ENCODE assay signal across 11 cellular contexts in genomic region chr17:44211281-44212265, GRCh38. TPM values are rescaled to one million over a fixed set of nuclear protein-coding genes. Genes with fewer than 3 reads are reported as not detected.
DNase-seq lines count a peak whose midpoint lies in the region; ATAC-seq lines count a peak whose summit lies in the region.
"Had no signal": no experiment of that assay in that cellular context is flagged by ENCODE, and none has a peak within 500 bp of the region (broad histone marks: within the 10 kb centered on the region; RNA-seq: fewer than 3 reads in every experiment).

No MANE protein-coding gene starts in this region.

- POLR2A ChIA-PET in activated CD4-positive, alpha-beta T cell treated with anti-CD3 and anti-CD28 coated beads, Interleukin-2, amount 10 ng/mL, durations not matched to agents 7 days and 5 days (lab: Charles Lee), result no interaction called here

- intact Hi-C loops in activated T-helper 1 cell treated with anti-CD3 and anti-CD28 coated beads, Interleukin-12 subunit alpha, Interleukin-12 subunit beta, Interleukin-2, Interleukin-4 antibody, amounts not matched to agents 30 ng/mL and 10 ng/mL and 1 ng/mL, durations not matched to agents 14 hours and 24 hours and 36 hours (cut with micrococcal nuclease), result no loop called here

- no peak for ATAC-seq in stimulated activated effector memory CD8-positive, alpha-beta T cell treated with anti-CD3 and anti-CD28 coated beads, Interleukin-12 subunit alpha, Interleukin-12 subunit beta, amount 100 ng/mL, for 72 hours

- no peaks in the 10 kb centered on the region for H3K9me3 Mint-ChIP-seq in activated CD4-positive, alpha-beta T cell treated with anti-CD3 and anti-CD28 coated beads, Interleukin-2, amount 10 ng/mL, durations not matched to agents 7 days and 5 days
- H3K9me3 Mint-ChIP-seq in activated T-helper 1 cell treated with anti-CD3 and anti-CD28 coated beads, Interleukin-12 subunit alpha, Interleukin-12 subunit beta, Interleukin-2, Interleukin-4 antibody, amounts not matched to agents 30 ng/mL and 10 ng/mL and 1 ng/mL, durations not matched to agents 14 hours and 24 hours and 36 hours, result no peaks in the 10 kb centered on the region
- H3K9me3 Mint-ChIP-seq in stimulated activated effector memory CD8-positive, alpha-beta T cell treated with anti-CD3 and anti-CD28 coated beads, Interleukin-12 subunit alpha, Interleukin-12 subunit beta, amount 100 ng/mL, for 72 hours, result no peaks in the 10 kb centered on the region
- H3K9me3 Mint-ChIP-seq: brain had no signal

- DNase-seq in activated CD4-positive, alpha-beta T cell treated with anti-CD3 and anti-CD28 coated beads, Interleukin-2, amount 10 ng/mL, durations not matched to agents 7 days and 5 days, result no peak
- no peak for DNase-seq in activated CD4-positive, alpha-beta T cell treated with anti-CD3 and anti-CD28 coated beads for 48 hours
- DNase-seq in activated T-helper 1 cell treated with anti-CD3 and anti-CD28 coated beads, Interleukin-12 subunit alpha, Interleukin-12 subunit beta, Interleukin-2, Interleukin-4 antibody, amounts not matched to agents 30 ng/mL and 10 ng/mL and 1 ng/mL, durations not matched to agents 14 hours and 24 hours and 36 hours (ENCODE audit: low spot score), result no peak
- DNase-seq in stimulated activated effector memory CD8-positive, alpha-beta T cell treated with anti-CD3 and anti-CD28 coated beads, Interleukin-12 subunit alpha, Interleukin-12 subunit beta, amount 100 ng/mL, for 72 hours (ENCODE audit: low spot score in 2 of 2), result no peak
- DNase-seq in NCI-H69 (lab: John Stamatoyannopoulos, UW), result no peak
- DNase-seq in germinal center (ENCODE audit: low spot score), result no peak
- DNase-seq: activated CD4-positive, alpha-beta T cell treated with anti-CD3 and anti-CD28 coated beads, Interleukin-2, amount 50 U/mL, for 4 hours; esophagus squamous epithelium; NCI-H446 had no signal

- H3K27me3 Mint-ChIP-seq in activated CD4-positive, alpha-beta T cell treated with anti-CD3 and anti-CD28 coated beads, Interleukin-2, amount 10 ng/mL, durations not matched to agents 7 days and 5 days, result no peaks in the 10 kb centered on the region
- no peaks in the 10 kb centered on the region for H3K27me3 Mint-ChIP-seq in activated T-helper 1 cell treated with anti-CD3 and anti-CD28 coated beads, Interleukin-12 subunit alpha, Interleukin-12 subunit beta, Interleukin-2, Interleukin-4 antibody, amounts not matched to agents 30 ng/mL and 10 ng/mL and 1 ng/mL, durations not matched to agents 14 hours and 24 hours and 36 hours (ENCODE audit: insufficient read depth)
- H3K27me3 Mint-ChIP-seq: brain had no signal

- CTCF ChIA-PET in activated CD4-positive, alpha-beta T cell treated with anti-CD3 and anti-CD28 coated beads, Interleukin-2, amount 10 ng/mL, durations not matched to agents 7 days and 5 days (lab: Charles Lee), result interaction anchor here (0.8 to 3.4 kb wide), 20 partner anchors 9 to 311 kb away, joined by 3 to 56 read pairs (median 8); partner anchors contain the start of genes ATXN7L3, FAM171A2, TMUB2 and UBTF

- peak overlapping the region; percentile 50 for H3K27ac Mint-ChIP-seq in activated CD4-positive, alpha-beta T cell treated with anti-CD3 and anti-CD28 coated beads, Interleukin-2, amount 10 ng/mL, durations not matched to agents 7 days and 5 days
- H3K27ac Mint-ChIP-seq in activated T-helper 1 cell treated with anti-CD3 and anti-CD28 coated beads, Interleukin-12 subunit alpha, Interleukin-12 subunit beta, Interleukin-2, Interleukin-4 antibody, amounts not matched to agents 30 ng/mL and 10 ng/mL and 1 ng/mL, durations not matched to agents 14 hours and 24 hours and 36 hours, result peak overlapping the region; percentile 29
- H3K27ac Mint-ChIP-seq in stimulated activated effector memory CD8-positive, alpha-beta T cell treated with anti-CD3 and anti-CD28 coated beads, Interleukin-12 subunit alpha, Interleukin-12 subunit beta, amount 100 ng/mL, for 72 hours, result peak overlapping the region; percentile 43

- peaks cover 64% of the 10 kb centered on the region for H3K36me3 Mint-ChIP-seq in activated CD4-positive, alpha-beta T cell treated with anti-CD3 and anti-CD28 coated beads, Interleukin-2, amount 10 ng/mL, durations not matched to agents 7 days and 5 days (ENCODE audit: low read depth)
- H3K36me3 Mint-ChIP-seq in activated T-helper 1 cell treated with anti-CD3 and anti-CD28 coated beads, Interleukin-12 subunit alpha, Interleukin-12 subunit beta, Interleukin-2, Interleukin-4 antibody, amounts not matched to agents 30 ng/mL and 10 ng/mL and 1 ng/mL, durations not matched to agents 14 hours and 24 hours and 36 hours (ENCODE audit: low read depth), result peaks cover 61% of the 10 kb centered on the region
- H3K36me3 Mint-ChIP-seq in stimulated activated effector memory CD8-positive, alpha-beta T cell treated with anti-CD3 and anti-CD28 coated beads, Interleukin-12 subunit alpha, Interleukin-12 subunit beta, amount 100 ng/mL, for 72 hours, result peaks cover 94% of the 10 kb centered on the region

- H3K4me1 Mint-ChIP-seq in activated CD4-positive, alpha-beta T cell treated with anti-CD3 and anti-CD28 coated beads, Interleukin-2, amount 10 ng/mL, durations not matched to agents 7 days and 5 days, result peaks cover 63% of the 10 kb centered on the region
- H3K4me1 Mint-ChIP-seq in activated T-helper 1 cell treated with anti-CD3 and anti-CD28 coated beads, Interleukin-12 subunit alpha, Interleukin-12 subunit beta, Interleukin-2, Interleukin-4 antibody, amounts not matched to agents 30 ng/mL and 10 ng/mL and 1 ng/mL, durations not matched to agents 14 hours and 24 hours and 36 hours (ENCODE audit: low read depth), result peaks cover 43% of the 10 kb centered on the region
- H3K4me1 Mint-ChIP-seq in stimulated activated effector memory CD8-positive, alpha-beta T cell treated with anti-CD3 and anti-CD28 coated beads, Interleukin-12 subunit alpha, Interleukin-12 subunit beta, amount 100 ng/mL, for 72 hours, result peaks cover 73% of the 10 kb centered on the region

- H3K4me3 Mint-ChIP-seq in activated CD4-positive, alpha-beta T cell treated with anti-CD3 and anti-CD28 coated beads, Interleukin-2, amount 10 ng/mL, durations not matched to agents 7 days and 5 days, result no peak overlapping the region
- peak overlapping the region; percentile 19 for H3K4me3 Mint-ChIP-seq in activated T-helper 1 cell treated with anti-CD3 and anti-CD28 coated beads, Interleukin-12 subunit alpha, Interleukin-12 subunit beta, Interleukin-2, Interleukin-4 antibody, amounts not matched to agents 30 ng/mL and 10 ng/mL and 1 ng/mL, durations not matched to agents 14 hours and 24 hours and 36 hours
- H3K4me3 Mint-ChIP-seq in stimulated activated effector memory CD8-positive, alpha-beta T cell treated with anti-CD3 and anti-CD28 coated beads, Interleukin-12 subunit alpha, Interleukin-12 subunit beta, amount 100 ng/mL, for 72 hours, result peak overlapping the region; percentile 81
- H3K4me3 Mint-ChIP-seq: brain had no signal

RNA-seq across cellular contexts. Expression of gene UBTF, which starts 7.9 kb away (rescaled TPM):
- total RNA-seq in activated CD4-positive, alpha-beta T cell treated with anti-CD3 and anti-CD28 coated beads, Interleukin-2, amount 10 ng/mL, durations not matched to agents 7 days and 5 days, result 100 to 1,000 TPM; 186 to 195 TPM
- total RNA-seq in activated T-helper 1 cell treated with anti-CD3 and anti-CD28 coated beads, Interleukin-12 subunit alpha, Interleukin-12 subunit beta, Interleukin-2, Interleukin-4 antibody, amounts not matched to agents 30 ng/mL and 10 ng/mL and 1 ng/mL, durations not matched to agents 14 hours and 24 hours and 36 hours, result 201 and 215 TPM in 2 replicates

RNA-seq across cellular contexts. Expression of gene ATXN7L3, which starts 11.9 kb away (rescaled TPM):
- total RNA-seq in activated CD4-positive, alpha-beta T cell treated with anti-CD3 and anti-CD28 coated beads, Interleukin-2, amount 10 ng/mL, durations not matched to agents 7 days and 5 days, result 100 to 1,000 TPM; 110 to 112 TPM
- total RNA-seq in activated T-helper 1 cell treated with anti-CD3 and anti-CD28 coated beads, Interleukin-12 subunit alpha, Interleukin-12 subunit beta, Interleukin-2, Interleukin-4 antibody, amounts not matched to agents 30 ng/mL and 10 ng/mL and 1 ng/mL, durations not matched to agents 14 hours and 24 hours and 36 hours, result 125 and 126 TPM in 2 replicates

RNA-seq across cellular contexts. Expression of gene TMUB2, which starts 24.8 kb away (rescaled TPM):
- total RNA-seq in activated CD4-positive, alpha-beta T cell treated with anti-CD3 and anti-CD28 coated beads, Interleukin-2, amount 10 ng/mL, durations not matched to agents 7 days and 5 days, result 10 to 100 TPM; 36.6 to 37.1 TPM
- 17.3 and 18.7 TPM in 2 replicates for total RNA-seq in activated T-helper 1 cell treated with anti-CD3 and anti-CD28 coated beads, Interleukin-12 subunit alpha, Interleukin-12 subunit beta, Interleukin-2, Interleukin-4 antibody, amounts not matched to agents 30 ng/mL and 10 ng/mL and 1 ng/mL, durations not matched to agents 14 hours and 24 hours and 36 hours

RNA-seq across cellular contexts. Expression of gene ASB16, which starts 41.1 kb away (rescaled TPM):
- total RNA-seq in activated CD4-positive, alpha-beta T cell treated with anti-CD3 and anti-CD28 coated beads, Interleukin-2, amount 10 ng/mL, durations not matched to agents 7 days and 5 days, result under 1 TPM in 1 of 2 experiments, not detected in 1; 0.30 TPM
- total RNA-seq in activated T-helper 1 cell treated with anti-CD3 and anti-CD28 coated beads, Interleukin-12 subunit alpha, Interleukin-12 subunit beta, Interleukin-2, Interleukin-4 antibody, amounts not matched to agents 30 ng/mL and 10 ng/mL and 1 ng/mL, durations not matched to agents 14 hours and 24 hours and 36 hours, result 0.31 and 0.42 TPM in 2 replicates
- total RNA-seq: LHCN-M2 had no signal

RNA-seq across cellular contexts. Expression of gene SLC4A1, which starts 56.4 kb away (rescaled TPM):
- not detected for total RNA-seq in activated CD4-positive, alpha-beta T cell treated with anti-CD3 and anti-CD28 coated beads, Interleukin-2, amount 10 ng/mL, durations not matched to agents 7 days and 5 days
- total RNA-seq in activated T-helper 1 cell treated with anti-CD3 and anti-CD28 coated beads, Interleukin-12 subunit alpha, Interleukin-12 subunit beta, Interleukin-2, Interleukin-4 antibody, amounts not matched to agents 30 ng/mL and 10 ng/mL and 1 ng/mL, durations not matched to agents 14 hours and 24 hours and 36 hours, result not detected in 2 replicates
- total RNA-seq: esophagus squamous epithelium, LHCN-M2 had no signal
